Comparison of ENCODE assay signal across 29 cellular contexts in the genomic region with DNA sequence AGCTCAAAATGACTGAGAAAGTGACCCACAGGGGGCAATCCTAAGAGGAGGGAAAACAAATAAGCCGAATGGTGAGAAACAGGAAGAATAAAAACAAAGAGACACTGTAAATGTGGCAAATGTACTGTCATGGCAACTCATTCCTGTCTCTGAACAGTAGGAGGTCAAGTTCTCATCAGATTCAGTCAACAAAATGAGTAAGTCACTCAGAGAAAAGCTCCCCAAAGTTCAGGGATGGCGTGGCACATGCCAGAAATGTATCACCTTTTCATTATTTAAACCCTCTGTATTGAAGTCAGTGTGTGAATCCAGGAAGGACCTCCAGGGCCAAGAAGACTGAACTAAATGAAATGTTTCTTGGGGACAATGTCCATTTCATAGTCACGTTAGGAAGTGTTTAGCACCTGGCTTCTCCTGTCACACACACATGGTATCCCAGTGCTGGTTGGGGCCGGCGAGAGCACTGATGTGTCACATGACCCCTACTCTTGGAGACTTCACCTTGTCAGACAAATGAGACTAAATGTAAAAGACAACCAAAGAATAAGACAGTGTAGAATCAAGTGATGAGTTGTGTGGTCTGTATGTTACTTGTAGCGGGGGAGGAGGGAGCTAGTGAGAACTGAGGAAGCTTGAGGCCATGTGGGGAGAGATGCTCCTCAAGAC. TPM values are rescaled to one million over a fixed set of nuclear protein-coding genes. Genes with fewer than 3 reads are reported as not detected.
"Had no signal": no experiment of that assay in that cellular context is flagged by ENCODE, and none has a peak within 500 bp of the region (broad histone marks: within the 10 kb centered on the region; RNA-seq: fewer than 3 reads in every experiment).

No MANE protein-coding gene starts in this region.

- H3K4me1 Mint-ChIP-seq: activated CD4-positive, alpha-beta T cell treated with anti-CD3 and anti-CD28 coated beads, Interleukin-2, amount 10 ng/mL, durations not matched to agents 7 days and 5 days; activated CD8-positive, alpha-beta memory T cell treated with anti-CD3 and anti-CD28 coated beads, Interleukin-2, amount 10 ng/mL, durations not matched to agents 7 days and 5 days; activated naive CD4-positive, alpha-beta T cell treated with anti-CD3 and anti-CD28 coated beads, Interleukin-2, amount 50 U/mL, for 24 hours; nephron progenitor cell; stimulated activated naive CD8-positive, alpha-beta T cell treated with anti-CD3 and anti-CD28 coated beads, Interleukin-15, amount 100 ng/mL, for 72 hours had no signal

- H3K27ac Mint-ChIP-seq: activated CD4-positive, alpha-beta T cell treated with anti-CD3 and anti-CD28 coated beads, Interleukin-2, amount 10 ng/mL, durations not matched to agents 7 days and 5 days; activated CD8-positive, alpha-beta memory T cell treated with anti-CD3 and anti-CD28 coated beads, Interleukin-2, amount 10 ng/mL, durations not matched to agents 7 days and 5 days; activated CD8-positive, alpha-beta T cell treated with anti-CD3 and anti-CD28 coated beads for 36 hours; activated naive CD4-positive, alpha-beta T cell treated with anti-CD3 and anti-CD28 coated beads, Interleukin-2, amount 50 U/mL, for 24 hours; brain; nephron progenitor cell; stimulated activated naive CD8-positive, alpha-beta T cell treated with anti-CD3 and anti-CD28 coated beads, Interleukin-15, amount 100 ng/mL, for 72 hours; T-helper 2 cell treated with Interferon-gamma antibody and Interleukin-4, amounts not matched to agents 5 μg/mL and 100 μg/mL, for 36 hours had no signal

- H3K27me3 ChIP-seq: heart left ventricle, transverse colon had no signal

- H2AFZ ChIP-seq: parathyroid adenoma had no signal

- H3K79me2 ChIP-seq: parathyroid adenoma had no signal

- H3K9ac ChIP-seq: parathyroid adenoma had no signal

- H3K4me3 ChIP-seq: gastroesophageal sphincter, heart left ventricle, transverse colon had no signal

- H3K9me3 Mint-ChIP-seq: activated CD4-positive, alpha-beta T cell treated with anti-CD3 and anti-CD28 coated beads, Interleukin-2, amount 10 ng/mL, durations not matched to agents 7 days and 5 days; activated CD8-positive, alpha-beta T cell treated with anti-CD3 and anti-CD28 coated beads for 36 hours; activated naive CD4-positive, alpha-beta T cell treated with anti-CD3 and anti-CD28 coated beads, Interleukin-2, amount 50 U/mL, for 24 hours; brain; nephron progenitor cell; stimulated activated naive CD8-positive, alpha-beta T cell treated with anti-CD3 and anti-CD28 coated beads, Interleukin-15, amount 100 ng/mL, for 72 hours; T-helper 2 cell treated with Interferon-gamma antibody and Interleukin-4, amounts not matched to agents 5 μg/mL and 100 μg/mL, for 36 hours had no signal

- H3K4me3 Mint-ChIP-seq: activated CD4-positive, alpha-beta T cell treated with anti-CD3 and anti-CD28 coated beads, Interleukin-2, amount 10 ng/mL, durations not matched to agents 7 days and 5 days; activated CD8-positive, alpha-beta memory T cell treated with anti-CD3 and anti-CD28 coated beads, Interleukin-2, amount 10 ng/mL, durations not matched to agents 7 days and 5 days; activated CD8-positive, alpha-beta T cell treated with anti-CD3 and anti-CD28 coated beads for 36 hours; activated naive CD4-positive, alpha-beta T cell treated with anti-CD3 and anti-CD28 coated beads, Interleukin-2, amount 50 U/mL, for 24 hours; brain; nephron progenitor cell; stimulated activated naive CD8-positive, alpha-beta T cell treated with anti-CD3 and anti-CD28 coated beads, Interleukin-15, amount 100 ng/mL, for 72 hours; T-helper 2 cell treated with Interferon-gamma antibody and Interleukin-4, amounts not matched to agents 5 μg/mL and 100 μg/mL, for 36 hours had no signal

- H3K27me3 Mint-ChIP-seq: activated naive CD4-positive, alpha-beta T cell treated with anti-CD3 and anti-CD28 coated beads, Interleukin-2, amount 50 U/mL, for 24 hours had no signal

- H3K9me3 ChIP-seq: gastroesophageal sphincter, heart left ventricle, transverse colon had no signal

- ATAC-seq: activated CD8-positive, alpha-beta memory T cell treated with anti-CD3 and anti-CD28 coated beads, Interleukin-2, amount 10 ng/mL, durations not matched to agents 7 days and 5 days; activated CD8-positive, alpha-beta T cell treated with anti-CD3 and anti-CD28 coated beads for 36 hours; esophagus mucosa; gastroesophageal sphincter; heart left ventricle; left cardiac atrium; right cardiac atrium; stimulated activated naive CD8-positive, alpha-beta T cell treated with anti-CD3 and anti-CD28 coated beads, Interleukin-15, amount 100 ng/mL, for 72 hours had no signal

- H3K4me1 ChIP-seq: gastroesophageal sphincter, heart left ventricle, parathyroid adenoma, transverse colon had no signal

- H3K36me3 Mint-ChIP-seq: activated CD8-positive, alpha-beta memory T cell treated with anti-CD3 and anti-CD28 coated beads, Interleukin-2, amount 10 ng/mL, durations not matched to agents 7 days and 5 days; activated naive CD4-positive, alpha-beta T cell treated with anti-CD3 and anti-CD28 coated beads, Interleukin-2, amount 50 U/mL, for 24 hours had no signal

- H3K27ac ChIP-seq: gastroesophageal sphincter, heart left ventricle, parathyroid adenoma, transverse colon, VCaP had no signal

- FAIRE-seq: islet of Langerhans, urothelium cell line had no signal

- H3K36me3 ChIP-seq: gastroesophageal sphincter, heart left ventricle, transverse colon had no signal

- DNase-seq: activated CD4-positive, alpha-beta T cell treated with anti-CD3 and anti-CD28 coated beads, Interleukin-2, amount 10 ng/mL, durations not matched to agents 7 days and 5 days; activated CD4-positive, CD25-positive, alpha-beta regulatory T cell treated with anti-CD3 and anti-CD28 coated beads, Interleukin-2, amount 50 U/mL, for 72 hours; activated CD8-positive, alpha-beta memory T cell treated with anti-CD3 and anti-CD28 coated beads, Interleukin-2, amount 10 ng/mL, durations not matched to agents 7 days and 5 days; activated CD8-positive, alpha-beta T cell treated with anti-CD3 and anti-CD28 coated beads for 36 hours; activated gamma-delta T cell treated with Interleukin-2 at 50 U/mL for 16 hours; activated T-cell treated with anti-CD3 and anti-CD28 coated beads for 4 hours; anterior cingulate cortex; caudate nucleus; dermis blood vessel endothelial cell; effector CD8-positive, alpha-beta T cell; heart left ventricle; left cardiac atrium; nephron progenitor cell; nucleus accumbens; right cardiac atrium; stimulated activated CD4-positive, alpha-beta T cell treated with anti-CD3 and anti-CD28 coated beads, Interleukin-4, amount 100 ng/mL, for 24 hours; stimulated activated naive CD8-positive, alpha-beta T cell treated with anti-CD3 and anti-CD28 coated beads, Interleukin-15, amount 100 ng/mL, for 72 hours; transverse colon had no signal

RNA-seq across cellular contexts. Expression of gene CNR1, which starts 20.7 kb away (rescaled TPM):
- total RNA-seq: activated CD4-positive, alpha-beta T cell treated with anti-CD3 and anti-CD28 coated beads, Interleukin-2, amount 10 ng/mL, durations not matched to agents 7 days and 5 days; activated CD8-positive, alpha-beta memory T cell treated with anti-CD3 and anti-CD28 coated beads, Interleukin-2, amount 10 ng/mL, durations not matched to agents 7 days and 5 days; activated CD8-positive, alpha-beta T cell treated with anti-CD3 and anti-CD28 coated beads for 36 hours; dermis blood vessel endothelial cell; myocyte; pulmonary artery endothelial cell had no signal
